In the genomic region with DNA sequence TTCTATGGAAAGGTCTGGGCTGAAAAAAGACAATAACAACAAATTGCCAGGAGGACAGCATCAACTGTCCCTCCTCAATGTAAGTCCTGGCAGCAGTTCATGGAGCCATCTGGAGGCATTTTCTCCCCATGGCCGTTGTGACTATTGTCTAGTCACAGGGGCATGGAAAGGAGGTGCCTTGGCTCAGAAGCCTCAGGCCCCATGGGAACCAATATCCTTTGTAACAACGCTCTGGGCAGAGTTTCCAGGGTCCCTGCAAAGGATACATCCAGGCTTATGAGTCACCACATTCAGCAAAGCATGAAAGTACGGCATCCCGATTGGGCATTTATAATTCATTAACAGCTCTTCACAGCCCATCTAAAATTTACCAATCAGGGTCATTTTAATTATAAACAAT, we compare ENCODE assay signal across 12 cellular contexts.
DNase-seq lines count a peak whose midpoint lies in the region; ATAC-seq, FAIRE-seq and TF ChIP-seq lines count a peak whose summit lies in the region.
"Had no signal": no experiment of that assay in that cellular context is flagged by ENCODE, and none has a peak within 500 bp of the region (broad histone marks: within the 10 kb centered on the region; RNA-seq: fewer than 3 reads in every experiment).

No MANE protein-coding gene starts in this region.

- H3K4me2 ChIP-seq in BLaER1 treated with 17β-estradiol and CSF1 and Interleukin-3, amounts not matched to agents 10 nM and 100 nM: peak overlapping the region in 10 of 11 experiments; percentile 26 to 64 (median 50); a peak in 19 of 22 replicates
- H3K4me2 ChIP-seq: neural progenitor cell had no signal

- no peak for ATAC-seq in HG02678 (IDR thresholded peaks at IDR 0.05; ENCODE audit: unreplicated experiment)
- no peak for ATAC-seq in GM18519 (IDR thresholded peaks at IDR 0.05; ENCODE audit: low FRiP score, unreplicated experiment)
- ATAC-seq: esophagus mucosa had no signal

- peaks cover 0 to 14% (median 0%) of the 10 kb centered on the region in 11 experiments; a peak in 4 of 22 replicates for H4K20me1 ChIP-seq in BLaER1 treated with 17β-estradiol and CSF1 and Interleukin-3, amounts not matched to agents 10 nM and 100 nM

- H3K4me3 ChIP-seq in BLaER1 treated with 17β-estradiol and CSF1 and Interleukin-3, amounts not matched to agents 10 nM and 100 nM: no peak overlapping the region
- no peak overlapping the region for H3K4me3 ChIP-seq in epithelial cell of proximal tubule (ENCODE audit: low read depth, low read length)
- H3K4me3 ChIP-seq: neural progenitor cell had no signal

- no peak for FAIRE-seq in GM12891 (lab: Jason Lieb, UNC)

- 0 out of 22 replicates have a peak overlapping the region, but pooled peaks of 3 of the 11 experiments have one; percentile 1 to 17 (median 6) for H3K9ac ChIP-seq in BLaER1 treated with 17β-estradiol and CSF1 and Interleukin-3, amounts not matched to agents 10 nM and 100 nM
- H3K9ac ChIP-seq: neural progenitor cell had no signal

- TF ChIP-seq POLR2A in GM12891 (IDR thresholded peaks at IDR 0.05; ENCODE audit: low read depth, low read length): no peak

- peak overlapping the region in 8 of 11 experiments; percentile 15 to 63 (median 56); a peak in 15 of 22 replicates for H3K27ac ChIP-seq in BLaER1 treated with 17β-estradiol and CSF1 and Interleukin-3, amounts not matched to agents 10 nM and 100 nM
- H3K27ac ChIP-seq: neural progenitor cell had no signal

- DNase-seq in M059J (ENCODE audit: low read depth): peak; percentile 79
- peak; percentile 40 for DNase-seq in epithelial cell of proximal tubule (ENCODE audit: low read depth)
- peak; percentile 29 for DNase-seq in myocyte (ENCODE audit: low read depth)
- DNase-seq in GM12891 (ENCODE audit: insufficient read length, low spot score): no peak
- no peak for DNase-seq in ureter (ENCODE audit: low spot score)
- DNase-seq: activated effector memory CD4-positive, alpha-beta T cell treated with Interleukin-2 at 50 U/mL for 16 hours; T-helper 9 cell had no signal

- TF ChIP-seq CTCF in epithelial cell of proximal tubule (conservative IDR thresholded peaks at IDR 0.05; ENCODE audit: low read depth, low read length): no peak

- peaks cover 0 to 25% (median 20%) of the 10 kb centered on the region in 10 experiments; a peak in 18 of 20 replicates for H3K4me1 ChIP-seq in BLaER1 treated with 17β-estradiol and CSF1 and Interleukin-3, amounts not matched to agents 10 nM and 100 nM
- H3K4me1 ChIP-seq: neural progenitor cell had no signal

- no peaks in the 10 kb centered on the region for H3K27me3 ChIP-seq in BLaER1 treated with 17β-estradiol and CSF1 and Interleukin-3, amounts not matched to agents 10 nM and 100 nM
- H3K27me3 ChIP-seq: neural progenitor cell had no signal

- peaks cover 0 to 35% (median 28%) of the 10 kb centered on the region in 11 experiments; a peak in 17 of 22 replicates for H3K9me3 ChIP-seq in BLaER1 treated with 17β-estradiol and CSF1 and Interleukin-3, amounts not matched to agents 10 nM and 100 nM (replicated peaks in 1 of 11)

- H3K36me3 ChIP-seq in BLaER1 treated with 17β-estradiol and CSF1 and Interleukin-3, amounts not matched to agents 10 nM and 100 nM: peaks cover 23 to 63% (median 38%) of the 10 kb centered on the region in 11 experiments

TF ChIP-seq in GM12891, 5 proteins besides CTCF, POLR2A, EP300 and RAD21:
- no peak for TF ChIP-seq POLR2AphosphoS5 (IDR thresholded peaks at IDR 0.05; ENCODE audit: low read depth, low read length)
- no peak for TF ChIP-seq PAX5 (IDR thresholded peaks at IDR 0.05; ENCODE audit: insufficient read depth, low read length, severe bottlenecking)
- TF ChIP-seq SPI1 (IDR thresholded peaks at IDR 0.05; ENCODE audit: low read depth, low read length): no peak
- TF ChIP-seq POU2F2 (IDR thresholded peaks at IDR 0.05; ENCODE audit: low read depth, low read length): no peak
- TF ChIP-seq TAF1 (IDR thresholded peaks at IDR 0.05; ENCODE audit: low read depth, low read length): no peak

Comparison
In these comparisons a context has a peak if more than half of its experiments do, and no peak if none do; other contexts are left out.
1. DNase-seq: peak in M059J (single experiment), epithelial cell of proximal tubule (single experiment) and myocyte (single experiment); none in GM12891 (single experiment) and ureter (single experiment).